Comparison of ENCODE assay signal across 8 cellular contexts in genomic region chr9:120842685-120843485, GRCh38. TPM values are rescaled to one million over a fixed set of nuclear protein-coding genes. Genes with fewer than 3 reads are reported as not detected.
DNase-seq lines count a peak whose midpoint lies in the region; ATAC-seq and TF ChIP-seq lines count a peak whose summit lies in the region.

PSMD5 (minus strand) TSS chr9:120842922; CDS start chr9:120842909, 13 bp downstream.

- peaks cover 32% of the 10 kb centered on the region for H3K9me3 ChIP-seq in BLaER1

- ATAC-seq in GM19328 (IDR thresholded peaks at IDR 0.05; ENCODE audit: unreplicated experiment): peak; percentile 99
- ATAC-seq in HG03521 (IDR thresholded peaks at IDR 0.05; ENCODE audit: unreplicated experiment): peak; percentile 99
- peak; percentile 90 for ATAC-seq in activated CD8-positive, alpha-beta T cell treated with anti-CD3 and anti-CD28 coated beads for 36 hours

- peaks cover 8% of the 10 kb centered on the region; the same call in 1 of the 2 replicates for H3K4me1 ChIP-seq in BLaER1

- peak within 1 kb of the TSS; percentile 95 for H3K27ac Mint-ChIP-seq in activated CD8-positive, alpha-beta T cell treated with anti-CD3 and anti-CD28 coated beads for 36 hours

- H3K4me2 ChIP-seq in BLaER1: peak within 1 kb of the TSS; percentile 59

- H3K36me3 Mint-ChIP-seq in activated CD8-positive, alpha-beta T cell treated with anti-CD3 and anti-CD28 coated beads for 36 hours (ENCODE audit: low read depth): peaks cover 78% of the 10 kb centered on the region

- TF ChIP-seq CTCF in activated CD8-positive, alpha-beta T cell treated with anti-CD3 and anti-CD28 coated beads for 36 hours (IDR thresholded peaks at IDR 0.05): no peak
- TF ChIP-seq CTCF in lower leg skin (IDR thresholded peaks at IDR 0.05): no peak

- peak in 1 of 2 donors; percentile 53 for TF ChIP-seq POLR2A in lower leg skin (IDR thresholded peaks at IDR 0.05)

- no peaks in the 10 kb centered on the region for H3K9me3 Mint-ChIP-seq in activated CD8-positive, alpha-beta T cell treated with anti-CD3 and anti-CD28 coated beads for 36 hours

- no peaks in the 10 kb centered on the region for H4K20me1 ChIP-seq in BLaER1

- intact Hi-C loops in activated CD8-positive, alpha-beta T cell treated with anti-CD3 and anti-CD28 coated beads for 36 hours (cut with micrococcal nuclease): loop anchor here (5.0 to 10.0 kb wide), 2 partner anchors 52 to 86 kb away; no protein-coding TSS in a partner anchor
- intact Hi-C loops in lower leg skin (cut with DNase I; ENCODE audit: low total_unique reads): no loop called here

- no peaks in the 10 kb centered on the region for H3K27me3 Mint-ChIP-seq in activated CD8-positive, alpha-beta T cell treated with anti-CD3 and anti-CD28 coated beads for 36 hours

- H3K9ac ChIP-seq in BLaER1: 0 out of 2 replicates have a peak within 1 kb of the TSS, but pooled peaks have one; percentile 9

- POLR2A ChIA-PET in activated CD8-positive, alpha-beta T cell treated with anti-CD3 and anti-CD28 coated beads for 36 hours (lab: Charles Lee): interaction anchor here (0.6 to 17.0 kb wide), 27 partner anchors 9 to 352 kb away, joined by 3 to 231 read pairs (median 5); partner anchors contain the start of genes FBXW2, PHF19 and TRAF1

- H3K36me3 ChIP-seq in BLaER1: no peaks in the 10 kb centered on the region

- CTCF ChIA-PET in activated CD8-positive, alpha-beta T cell treated with anti-CD3 and anti-CD28 coated beads for 36 hours (lab: Charles Lee): interaction anchor here (0.8 to 1.3 kb wide), 2 partner anchors 82 to 84 kb away, joined by 3 to 4 read pairs; partner anchors contain the start of gene TRAF1

- H3K4me3 ChIP-seq in BLaER1: peak within 1 kb of the TSS; percentile 61
- H3K4me3 ChIP-seq in lower leg skin (ENCODE audit: low read depth, poor library complexity, severe bottlenecking): peak within 1 kb of the TSS; percentile 91

- H3K4me3 Mint-ChIP-seq in activated CD8-positive, alpha-beta T cell treated with anti-CD3 and anti-CD28 coated beads for 36 hours: peak within 1 kb of the TSS; percentile 98

- H3K27ac ChIP-seq in BLaER1: no peak within 1 kb of the TSS

- H3K27me3 ChIP-seq in BLaER1: peaks cover 28% of the 10 kb centered on the region

- peak; percentile 89 for DNase-seq in NCI-H82 treated with DMSO at 0.1 percent for 48 hours (lab: John Stamatoyannopoulos, UW; ENCODE audit: unreplicated experiment)
- peak; percentile 100 for DNase-seq in activated CD8-positive, alpha-beta T cell treated with anti-CD3 and anti-CD28 coated beads for 36 hours
- DNase-seq in ecto neural progenitor cell (ENCODE audit: low spot score): peak; percentile 88
- DNase-seq in lower leg skin (ENCODE audit: low spot score in 2 of 2): peak; percentile 99
- DNase-seq in stimulated activated CD4-positive, alpha-beta T cell treated with anti-CD3 and anti-CD28 coated beads, Interleukin-4, amount 100 ng/mL, for 48 hours (ENCODE audit: low read depth in 2 of 2): peak; percentile 92 to 96

- 3 to 4% methylated on average over 44 to 47 of the region's 62 CpGs for WGBS in lower leg skin, 2 donors

- peaks cover 71% of the 10 kb centered on the region for H3K4me1 Mint-ChIP-seq in activated CD8-positive, alpha-beta T cell treated with anti-CD3 and anti-CD28 coated beads for 36 hours (ENCODE audit: low read depth)

RNA-seq across cellular contexts. Expression of gene PSMD5, which starts in this region (rescaled TPM):
- 10 to 100 TPM; 52.3 to 55.3 TPM for total RNA-seq in activated CD8-positive, alpha-beta T cell treated with anti-CD3 and anti-CD28 coated beads for 36 hours
- 10 to 100 TPM; 30.1 to 63.7 (median 33.9) TPM for total RNA-seq in lower leg skin
